Comparison of ENCODE assay signal across 1 cellular context in the genomic region with DNA sequence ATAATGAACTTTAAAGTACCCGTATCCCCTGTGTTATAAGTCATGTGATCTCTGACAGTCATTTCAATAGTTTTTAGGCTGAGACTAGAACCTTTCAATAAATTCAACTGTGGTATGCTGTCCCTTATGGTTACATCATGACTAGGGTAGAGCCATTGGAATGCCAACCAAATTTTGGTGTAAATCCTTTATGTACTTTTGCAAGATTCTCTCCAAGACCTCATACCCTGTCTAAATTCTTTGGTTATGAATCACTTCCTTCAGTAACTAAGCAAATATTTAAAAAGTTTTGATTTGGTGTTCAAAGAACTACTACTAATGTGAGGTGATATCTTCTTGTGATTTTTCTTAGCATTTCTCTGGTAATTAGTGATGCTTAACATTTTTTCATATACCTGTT.
TF ChIP-seq lines count a peak whose summit lies in the region.

No MANE protein-coding gene starts in this region.

TF ChIP-seq in HepG2, 621 proteins besides CTCF, POLR2A, EP300 and RAD21:
- TF ChIP-seq, protein P1, sequence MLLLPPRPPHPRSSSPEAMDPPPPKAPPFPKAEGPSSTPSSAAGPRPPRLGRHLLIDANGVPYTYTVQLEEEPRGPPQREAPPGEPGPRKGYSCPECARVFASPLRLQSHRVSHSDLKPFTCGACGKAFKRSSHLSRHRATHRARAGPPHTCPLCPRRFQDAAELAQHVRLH (CRISPR knock-in tag; IDR thresholded peaks at IDR 0.05; ENCODE audit: borderline replicate concordance, low read depth), result no peak
- TF ChIP-seq CENPT (CRISPR knock-in tag; IDR thresholded peaks at IDR 0.05; ENCODE audit: low read depth), result no peak
- no peak for TF ChIP-seq GTF3A (CRISPR knock-in tag; conservative IDR thresholded peaks at IDR 0.05)
- no peak for TF ChIP-seq STAG1 (CRISPR knock-in tag; IDR thresholded peaks at IDR 0.05)
- no peak for TF ChIP-seq ZIK1 (CRISPR knock-in tag; IDR thresholded peaks at IDR 0.05; ENCODE audit: borderline replicate concordance, low read depth)
- TF ChIP-seq, protein P2, sequence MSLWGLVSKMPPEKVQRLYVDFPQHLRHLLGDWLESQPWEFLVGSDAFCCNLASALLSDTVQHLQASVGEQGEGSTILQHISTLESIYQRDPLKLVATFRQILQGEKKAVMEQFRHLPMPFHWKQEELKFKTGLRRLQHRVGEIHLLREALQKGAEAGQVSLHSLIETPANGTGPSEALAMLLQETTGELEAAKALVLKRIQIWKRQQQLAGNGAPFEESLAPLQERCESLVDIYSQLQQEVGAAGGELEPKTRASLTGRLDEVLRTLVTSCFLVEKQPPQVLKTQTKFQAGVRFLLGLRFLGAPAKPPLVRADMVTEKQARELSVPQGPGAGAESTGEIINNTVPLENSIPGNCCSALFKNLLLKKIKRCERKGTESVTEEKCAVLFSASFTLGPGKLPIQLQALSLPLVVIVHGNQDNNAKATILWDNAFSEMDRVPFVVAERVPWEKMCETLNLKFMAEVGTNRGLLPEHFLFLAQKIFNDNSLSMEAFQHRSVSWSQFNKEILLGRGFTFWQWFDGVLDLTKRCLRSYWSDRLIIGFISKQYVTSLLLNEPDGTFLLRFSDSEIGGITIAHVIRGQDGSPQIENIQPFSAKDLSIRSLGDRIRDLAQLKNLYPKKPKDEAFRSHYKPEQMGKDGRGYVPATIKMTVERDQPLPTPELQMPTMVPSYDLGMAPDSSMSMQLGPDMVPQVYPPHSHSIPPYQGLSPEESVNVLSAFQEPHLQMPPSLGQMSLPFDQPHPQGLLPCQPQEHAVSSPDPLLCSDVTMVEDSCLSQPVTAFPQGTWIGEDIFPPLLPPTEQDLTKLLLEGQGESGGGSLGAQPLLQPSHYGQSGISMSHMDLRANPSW (CRISPR knock-in tag; IDR thresholded peaks at IDR 0.05; ENCODE audit: borderline replicate concordance), result no peak
- TF ChIP-seq RFX3 (CRISPR knock-in tag; IDR thresholded peaks at IDR 0.05), result no peak
- no peak for TF ChIP-seq ZNF44 (CRISPR knock-in tag; IDR thresholded peaks at IDR 0.05)
- TF ChIP-seq ZNF557 (CRISPR knock-in tag; IDR thresholded peaks at IDR 0.05), result no peak
- TF ChIP-seq, protein P3, sequence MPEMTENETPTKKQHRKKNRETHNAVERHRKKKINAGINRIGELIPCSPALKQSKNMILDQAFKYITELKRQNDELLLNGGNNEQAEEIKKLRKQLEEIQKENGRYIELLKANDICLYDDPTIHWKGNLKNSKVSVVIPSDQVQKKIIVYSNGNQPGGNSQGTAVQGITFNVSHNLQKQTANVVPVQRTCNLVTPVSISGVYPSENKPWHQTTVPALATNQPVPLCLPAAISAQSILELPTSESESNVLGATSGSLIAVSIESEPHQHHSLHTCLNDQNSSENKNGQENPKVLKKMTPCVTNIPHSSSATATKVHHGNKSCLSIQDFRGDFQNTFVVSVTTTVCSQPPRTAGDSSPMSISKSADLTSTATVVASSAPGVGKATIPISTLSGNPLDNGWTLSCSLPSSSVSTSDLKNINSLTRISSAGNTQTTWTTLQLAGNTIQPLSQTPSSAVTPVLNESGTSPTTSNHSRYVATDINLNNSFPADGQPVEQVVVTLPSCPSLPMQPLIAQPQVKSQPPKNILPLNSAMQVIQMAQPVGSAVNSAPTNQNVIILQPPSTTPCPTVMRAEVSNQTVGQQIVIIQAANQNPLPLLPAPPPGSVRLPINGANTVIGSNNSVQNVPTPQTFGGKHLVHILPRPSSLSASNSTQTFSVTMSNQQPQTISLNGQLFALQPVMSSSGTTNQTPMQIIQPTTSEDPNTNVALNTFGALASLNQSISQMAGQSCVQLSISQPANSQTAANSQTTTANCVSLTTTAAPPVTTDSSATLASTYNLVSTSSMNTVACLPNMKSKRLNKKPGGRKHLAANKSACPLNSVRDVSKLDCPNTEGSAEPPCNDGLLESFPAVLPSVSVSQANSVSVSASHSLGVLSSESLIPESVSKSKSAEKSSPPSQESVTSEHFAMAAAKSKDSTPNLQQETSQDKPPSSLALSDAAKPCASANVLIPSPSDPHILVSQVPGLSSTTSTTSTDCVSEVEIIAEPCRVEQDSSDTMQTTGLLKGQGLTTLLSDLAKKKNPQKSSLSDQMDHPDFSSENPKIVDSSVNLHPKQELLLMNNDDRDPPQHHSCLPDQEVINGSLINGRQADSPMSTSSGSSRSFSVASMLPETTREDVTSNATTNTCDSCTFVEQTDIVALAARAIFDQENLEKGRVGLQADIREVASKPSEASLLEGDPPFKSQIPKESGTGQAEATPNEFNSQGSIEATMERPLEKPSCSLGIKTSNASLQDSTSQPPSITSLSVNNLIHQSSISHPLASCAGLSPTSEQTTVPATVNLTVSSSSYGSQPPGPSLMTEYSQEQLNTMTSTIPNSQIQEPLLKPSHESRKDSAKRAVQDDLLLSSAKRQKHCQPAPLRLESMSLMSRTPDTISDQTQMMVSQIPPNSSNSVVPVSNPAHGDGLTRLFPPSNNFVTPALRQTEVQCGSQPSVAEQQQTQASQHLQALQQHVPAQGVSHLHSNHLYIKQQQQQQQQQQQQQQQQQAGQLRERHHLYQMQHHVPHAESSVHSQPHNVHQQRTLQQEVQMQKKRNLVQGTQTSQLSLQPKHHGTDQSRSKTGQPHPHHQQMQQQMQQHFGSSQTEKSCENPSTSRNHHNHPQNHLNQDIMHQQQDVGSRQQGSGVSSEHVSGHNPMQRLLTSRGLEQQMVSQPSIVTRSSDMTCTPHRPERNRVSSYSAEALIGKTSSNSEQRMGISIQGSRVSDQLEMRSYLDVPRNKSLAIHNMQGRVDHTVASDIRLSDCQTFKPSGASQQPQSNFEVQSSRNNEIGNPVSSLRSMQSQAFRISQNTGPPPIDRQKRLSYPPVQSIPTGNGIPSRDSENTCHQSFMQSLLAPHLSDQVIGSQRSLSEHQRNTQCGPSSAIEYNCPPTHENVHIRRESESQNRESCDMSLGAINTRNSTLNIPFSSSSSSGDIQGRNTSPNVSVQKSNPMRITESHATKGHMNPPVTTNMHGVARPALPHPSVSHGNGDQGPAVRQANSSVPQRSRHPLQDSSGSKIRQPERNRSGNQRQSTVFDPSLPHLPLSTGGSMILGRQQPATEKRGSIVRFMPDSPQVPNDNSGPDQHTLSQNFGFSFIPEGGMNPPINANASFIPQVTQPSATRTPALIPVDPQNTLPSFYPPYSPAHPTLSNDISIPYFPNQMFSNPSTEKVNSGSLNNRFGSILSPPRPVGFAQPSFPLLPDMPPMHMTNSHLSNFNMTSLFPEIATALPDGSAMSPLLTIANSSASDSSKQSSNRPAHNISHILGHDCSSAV (CRISPR knock-in tag; IDR thresholded peaks at IDR 0.05; ENCODE audit: borderline replicate concordance), result no peak
